ENCODE assay signal across 30 cellular contexts in genomic region chr6:67199425-67199824, GRCh38.
DNase-seq lines count a peak whose midpoint lies in the region; ATAC-seq, FAIRE-seq and TF ChIP-seq lines count a peak whose summit lies in the region.
"Had no signal": no experiment of that assay in that cellular context is flagged by ENCODE, and none has a peak within 500 bp of the region (broad histone marks: within the 10 kb centered on the region; RNA-seq: fewer than 3 reads in every experiment).

No MANE protein-coding gene starts in this region.

- 1% methylated on average over 6 of the region's 6 CpGs for WGBS in HepG2 (ENCODE audit: low lambda C conversion rate)
- WGBS in right lobe of liver (ENCODE audit: insufficient coverage, low coverage, low lambda C conversion rate, missing lambda C conversion rate) = 32% methylated on average over 6 of the region's 6 CpGs

- ATAC-seq in HepG2 (peak; percentile 75; the same call in 2 of the 3 replicates), right lobe of liver (no peak)
- ATAC-seq: A549; CD8-positive, alpha-beta T cell had no signal

- no TSS peak for BruUV-seq in HepG2 (replicated peaks; lab: Mats Ljungman, UMichigan)

- in situ Hi-C loops in HepG2 (cut with HindIII; ENCODE audit: extremely low pct_ligation_motif_present, low pct_unique_long_range_greater_than_20kb) = no loop called here

- H3K27me3 ChIP-seq in HepG2 (ENCODE audit: control insufficient read depth in 1 of 2, insufficient read depth in 2 of 2, low read length in 2 of 2) (no peaks in the 10 kb centered on the region), right lobe of liver (no peaks in the 10 kb centered on the region), Karpas-422 (ENCODE audit: low read length) (no peaks in the 10 kb centered on the region)
- H3K27me3 ChIP-seq: BE2C; BLaER1; BLaER1 treated with 17β-estradiol and CSF1 and Interleukin-3, amounts not matched to agents 10 nM and 100 nM had no signal

- H3K9me2 ChIP-seq in Karpas-422 (replicated peaks; ENCODE audit: insufficient read depth, low read length) = no peaks in the 10 kb centered on the region

- H3K79me2 ChIP-seq in HepG2 (ENCODE audit: insufficient read depth, low read length) (no peaks in the 10 kb centered on the region), Karpas-422 (ENCODE audit: low read length) (no peaks in the 10 kb centered on the region)

- DNase-seq in HepG2 (ENCODE audit: low spot score) = peak; percentile 41
- DNase-seq in right lobe of liver = no peak
- DNase-seq in Karpas-422 = no peak
- DNase-seq in NCI-H1105 treated with DMSO at 0.1 percent for 48 hours (lab: John Stamatoyannopoulos, UW) = no peak
- DNase-seq: 8988T; ACHN; AML-193; BE2C; C1 segment of cervical spinal cord; Caco-2; Calu3; CD4-positive, alpha-beta memory T cell; CD4-positive, alpha-beta T cell; CD4-positive, CD25-positive, alpha-beta regulatory T cell; CD8-positive, alpha-beta memory T cell; CD8-positive, alpha-beta T cell; COR-L47; DMS 273 treated with DMSO at 0.1 percent for 48 hours; DMS153; DMS53; DMS79; DMS79 treated with DMSO at 0.1 percent for 48 hours; DND-41; EL had no signal

- H3K9me3 ChIP-seq in HepG2 (ENCODE audit: low read length) (0 out of 2 replicates have a peak, but pooled peaks cover 4% of the 10 kb centered on the region), right lobe of liver (no peaks in the 10 kb centered on the region), Karpas-422 (ENCODE audit: low read length) (peaks cover 5% of the 10 kb centered on the region; the same call in 1 of the 2 replicates)
- H3K9me3 ChIP-seq: A549, BE2C, Caco-2 had no signal

- intact Hi-C loops in HepG2 (cut with micrococcal nuclease; ENCODE audit: unreplicated experiment) = no loop called here
- intact Hi-C loops in right lobe of liver (cut with DNase I) = no loop called here

- H3K4me1 ChIP-seq in HepG2 (ENCODE audit: insufficient read depth, low read length) = peaks cover 9% of the 10 kb centered on the region; the same call in 1 of the 2 replicates
- no peaks in the 10 kb centered on the region for H3K4me1 ChIP-seq in right lobe of liver
- peaks cover 3% of the 10 kb centered on the region; the same call in 1 of the 2 replicates for H3K4me1 ChIP-seq in Karpas-422 (ENCODE audit: low read length)
- H3K4me1 ChIP-seq: A549; BE2C; BLaER1; BLaER1 treated with 17β-estradiol and CSF1 and Interleukin-3, amounts not matched to agents 10 nM and 100 nM; Caco-2 had no signal

- POLR2A ChIA-PET in HepG2 (lab: Yijun Ruan, JAX) = no interaction called here

- no peaks in the 10 kb centered on the region for H3K36me3 ChIP-seq in HepG2 (replicated peaks in 1 of 2; ENCODE audit: control insufficient read depth in 1 of 2, insufficient read depth in 2 of 2, low read length in 2 of 2)
- no peaks in the 10 kb centered on the region for H3K36me3 ChIP-seq in right lobe of liver
- H3K36me3 ChIP-seq in Karpas-422 (ENCODE audit: insufficient read depth, low read length) = no peaks in the 10 kb centered on the region
- H3K36me3 ChIP-seq: BE2C; BLaER1; BLaER1 treated with 17β-estradiol and CSF1 and Interleukin-3, amounts not matched to agents 10 nM and 100 nM had no signal

- H3K4me2 ChIP-seq in HepG2 (ENCODE audit: low read depth, low read length) = peak overlapping the region; percentile 27; the same call in 1 of the 2 replicates
- H3K4me2 ChIP-seq in Karpas-422 (ENCODE audit: low read depth, low read length, poor library complexity, severe bottlenecking) = no peak overlapping the region
- H3K4me2 ChIP-seq: A549; BLaER1; BLaER1 treated with 17β-estradiol and CSF1 and Interleukin-3, amounts not matched to agents 10 nM and 100 nM had no signal

- peak; percentile 12 for FAIRE-seq in HepG2 (lab: Jason Lieb, UNC)
- FAIRE-seq: A204.1, A549 had no signal

- H4K20me1 ChIP-seq in HepG2 (ENCODE audit: insufficient read depth, low read length) (no peaks in the 10 kb centered on the region), Karpas-422 (ENCODE audit: insufficient read depth, low read depth, low read length) (no peaks in the 10 kb centered on the region)
- H4K20me1 ChIP-seq: BLaER1; BLaER1 treated with 17β-estradiol and CSF1 and Interleukin-3, amounts not matched to agents 10 nM and 100 nM had no signal

- CTCF ChIA-PET in HepG2 (lab: Yijun Ruan, JAX; ENCODE audit: low intra/inter-chr PET ratio, low total read pairs) = no interaction called here

- TF ChIP-seq EP300 in HepG2 (IDR thresholded peaks at IDR 0.05; ENCODE audit: low read depth in 2 of 2, low read length in 2 of 2) = no peak
- TF ChIP-seq EP300 in HepG2 (CRISPR knock-in tag; IDR thresholded peaks at IDR 0.05; ENCODE audit: borderline replicate concordance) = no peak

- no peak overlapping the region for H3K9ac ChIP-seq in HepG2 (ENCODE audit: insufficient read depth, low read depth, low read length)
- no peak overlapping the region for H3K9ac ChIP-seq in Karpas-422 (ENCODE audit: low read length)
- H3K9ac ChIP-seq: BLaER1; BLaER1 treated with 17β-estradiol and CSF1 and Interleukin-3, amounts not matched to agents 10 nM and 100 nM had no signal

- no peak overlapping the region for H2AFZ ChIP-seq in HepG2 (ENCODE audit: low read length)
- peak overlapping the region; percentile 68; the same call in 1 of the 2 replicates for H2AFZ ChIP-seq in Karpas-422 (ENCODE audit: low read length)

- no peak overlapping the region for H3K27ac ChIP-seq in HepG2 (ENCODE audit: extremely low read length, insufficient read depth, low read length)
- H3K27ac ChIP-seq in right lobe of liver = no peak overlapping the region
- H3K27ac ChIP-seq in Karpas-422 (ENCODE audit: low read length) = no peak overlapping the region
- H3K27ac ChIP-seq: 22Rv1; A549; BLaER1; BLaER1 treated with 17β-estradiol and CSF1 and Interleukin-3, amounts not matched to agents 10 nM and 100 nM; C4-2B had no signal

- no peak for TF ChIP-seq CTCF in HepG2 (CRISPR knock-in tag; IDR thresholded peaks at IDR 0.05)
- TF ChIP-seq CTCF in right lobe of liver (IDR thresholded peaks at IDR 0.05) = no peak

- H3K4me3 ChIP-seq in HepG2 (replicated peaks in 1 of 3; ENCODE audit: insufficient read depth in 1 of 3, low read depth in 2 of 3, low read length in 3 of 3) (no peak overlapping the region), right lobe of liver (no peak overlapping the region), Karpas-422 (ENCODE audit: low read length) (no peak overlapping the region)
- H3K4me3 ChIP-seq: A549; BLaER1; BLaER1 treated with 17β-estradiol and CSF1 and Interleukin-3, amounts not matched to agents 10 nM and 100 nM had no signal

- TF ChIP-seq RAD21 in HepG2 (CRISPR knock-in tag; IDR thresholded peaks at IDR 0.05) = no peak

- TF ChIP-seq POLR2A in HepG2 (IDR thresholded peaks at IDR 0.05; ENCODE audit: insufficient read depth in 1 of 2, low read depth in 2 of 2, low read length in 2 of 2) = no peak
- no peak for TF ChIP-seq POLR2A in right lobe of liver (IDR thresholded peaks at IDR 0.05)

TF ChIP-seq in HepG2, 621 proteins besides CTCF, POLR2A, EP300 and RAD21 (continues in another document):
- TF ChIP-seq AHDC1 (CRISPR knock-in tag; IDR thresholded peaks at IDR 0.05; ENCODE audit: borderline replicate concordance) (peak; percentile 31; the same call in 1 of the 2 replicates), MTF2 (CRISPR knock-in tag; IDR thresholded peaks at IDR 0.05; ENCODE audit: borderline replicate concordance) (no peak), PTBP1 (IDR thresholded peaks at IDR 0.05; ENCODE audit: low read depth, low read length, poor library complexity, severe bottlenecking) (no peak)
